Comparison of ENCODE assay signal across 18 cellular contexts in genomic region chr7:25735674-25736242, GRCh38.
"Had no signal": no experiment of that assay in that cellular context is flagged by ENCODE, and none has a peak within 500 bp of the region (broad histone marks: within the 10 kb centered on the region; RNA-seq: fewer than 3 reads in every experiment).

No MANE protein-coding gene starts in this region.

- H3K27me3 ChIP-seq: adrenal gland, esophagus muscularis mucosa, tibial artery, uterus had no signal

- H3K4me1 Mint-ChIP-seq: natural killer cell had no signal

- H3K27ac ChIP-seq: adrenal gland, esophagus muscularis mucosa, tibial artery, WERI-Rb-1 had no signal

- H3K36me3 Mint-ChIP-seq: activated naive CD4-positive, alpha-beta T cell treated with anti-CD3 and anti-CD28 coated beads, Interleukin-2, amount 50 U/mL, for 72 hours; natural killer cell had no signal

- H3K4me3 ChIP-seq: adrenal gland, esophagus muscularis mucosa, lung, tibial artery, uterus had no signal

- ATAC-seq: activated naive CD4-positive, alpha-beta T cell treated with anti-CD3 and anti-CD28 coated beads, Interleukin-2, amount 50 U/mL, for 72 hours; left colon; natural killer cell; stimulated activated naive CD8-positive, alpha-beta T cell treated with anti-CD3 and anti-CD28 coated beads, Interleukin-15, Interleukin-2, amounts not matched to agents 100 U/mL and 50 U/mL, for 24 hours had no signal

- H3K9me3 ChIP-seq: adrenal gland, esophagus muscularis mucosa, tibial artery, uterus had no signal

- H3K4me1 ChIP-seq: adrenal gland had no signal

- H3K36me3 ChIP-seq: adrenal gland, esophagus muscularis mucosa, tibial artery, uterus, WERI-Rb-1 had no signal

- H3K4me3 Mint-ChIP-seq: natural killer cell had no signal

- H3K27ac Mint-ChIP-seq: activated naive CD4-positive, alpha-beta T cell treated with anti-CD3 and anti-CD28 coated beads, Interleukin-2, amount 50 U/mL, for 72 hours; natural killer cell had no signal

- DNase-seq: activated CD4-positive, alpha-beta T cell treated with anti-CD3 and anti-CD28 coated beads for 1 hour; activated gamma-delta T cell; cerebellar nuclear complex; cortex of kidney; effector CD8-positive, alpha-beta T cell; left colon; natural killer cell; occipital lobe; stimulated activated naive CD8-positive, alpha-beta T cell treated with anti-CD3 and anti-CD28 coated beads, Interleukin-15, Interleukin-2, amounts not matched to agents 100 U/mL and 50 U/mL, for 24 hours; substantia nigra; T-helper 2 cell; tibial artery; uterus had no signal

- H3K9me3 Mint-ChIP-seq: activated naive CD4-positive, alpha-beta T cell treated with anti-CD3 and anti-CD28 coated beads, Interleukin-2, amount 50 U/mL, for 72 hours; natural killer cell had no signal
